8 cellular contexts compared by ENCODE assay signal in genomic region chr17:1516403-1517161, GRCh38. TPM values are rescaled to one million over a fixed set of nuclear protein-coding genes. Genes with fewer than 3 reads are reported as not detected.
DNase-seq lines count a peak whose midpoint lies in the region; ATAC-seq lines count a peak whose summit lies in the region.

Gene INPP5K (minus strand): TSS chr17:1516612. CDS start chr17:1516499, 113 bp downstream.

- peak within 1 kb of the TSS; percentile 95 to 98 (median 96) for H3K27ac Mint-ChIP-seq in IgD-negative memory B cell

- H3K36me3 Mint-ChIP-seq in IgD-negative memory B cell: no peaks in the 10 kb centered on the region

- peak; percentile 72 for DNase-seq in DMS153 treated with DMSO at 0.1 percent for 48 hours (lab: John Stamatoyannopoulos, UW; ENCODE audit: unreplicated experiment)
- peak; percentile 69 for DNase-seq in OCI-M2 (lab: John Stamatoyannopoulos, UW; ENCODE audit: unreplicated experiment)
- peak; percentile 97 for DNase-seq in activated T-cell treated with anti-CD3 and anti-CD28 coated beads for 48 hours (ENCODE audit: low read depth)
- peak; percentile 93 for DNase-seq in epithelial cell of prostate (ENCODE audit: low read depth, low spot score)
- peak; percentile 99 for DNase-seq in mucosa of gallbladder (ENCODE audit: low spot score)
- peak; percentile 88 to 95 for DNase-seq in stimulated activated CD8-positive, alpha-beta memory T cell treated with anti-CD3 and anti-CD28 coated beads, Interleukin-4, amount 100 ng/mL, for 4 hours (ENCODE audit: low read depth in 2 of 2, low spot score in 1 of 2)

- H3K27ac ChIP-seq in epithelial cell of prostate: peak within 1 kb of the TSS; percentile 78

- no peaks in the 10 kb centered on the region for H3K9me3 Mint-ChIP-seq in IgD-negative memory B cell

- peak within 1 kb of the TSS; percentile 87 to 98 (median 97) for H3K4me3 Mint-ChIP-seq in IgD-negative memory B cell

- H3K27me3 Mint-ChIP-seq in IgD-negative memory B cell: no peaks in the 10 kb centered on the region

- peak; percentile 83 for ATAC-seq in GM21529 (IDR thresholded peaks at IDR 0.05; ENCODE audit: unreplicated experiment)

- peaks cover 14 to 16% (median 14%) of the 10 kb centered on the region in 3 donors for H3K4me1 Mint-ChIP-seq in IgD-negative memory B cell

RNA-seq across cellular contexts. Expression of gene INPP5K, which starts in this region (rescaled TPM):
- polyA plus RNA-seq in IgD-negative memory B cell: 51.7 TPM
- total RNA-seq in mucosa of gallbladder: 38.6 TPM

Comparison
In these comparisons a context has a peak if more than half of its experiments do, and no peak if none do; other contexts are left out.
1. Peak in every context shown above with its lines: DNase-seq, ATAC-seq and H3K27ac ChIP-seq.